ENCODE assay signal across 10 cellular contexts in the genomic region with DNA sequence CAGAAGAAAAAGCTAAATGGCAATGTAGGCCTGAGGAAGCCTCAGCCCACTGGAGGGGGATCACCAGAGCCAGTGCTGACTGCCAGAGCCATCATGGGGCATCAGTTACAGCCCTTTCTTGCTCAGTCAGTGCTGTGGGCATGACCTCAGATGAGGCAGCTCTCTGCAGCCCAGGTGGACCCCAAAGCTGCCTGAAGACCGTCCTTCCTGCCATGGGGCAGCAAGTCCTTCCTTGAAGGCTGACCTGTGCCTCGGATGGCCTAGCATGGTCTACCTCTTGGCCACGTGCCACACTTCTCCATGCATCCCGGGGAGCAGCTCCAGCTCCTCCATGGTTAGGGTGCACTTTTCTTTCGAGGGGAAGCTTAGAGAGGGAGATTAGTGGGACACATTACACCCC.
"Had no signal": no experiment of that assay in that cellular context is flagged by ENCODE, and none has a peak within 500 bp of the region (broad histone marks: within the 10 kb centered on the region; RNA-seq: fewer than 3 reads in every experiment).

No MANE protein-coding gene starts in this region.

- H3K36me3 Mint-ChIP-seq: IgD-negative memory B cell had no signal

- H3K4me1 ChIP-seq: HAP-1 had no signal

- H3K27ac Mint-ChIP-seq: GM23338, HFFc6, IgD-negative memory B cell had no signal

- H3K4me1 Mint-ChIP-seq: IgD-negative memory B cell had no signal

- H3K9me3 Mint-ChIP-seq: HFFc6, IgD-negative memory B cell had no signal

- H3K27me3 Mint-ChIP-seq: IgD-negative memory B cell had no signal

- H3K4me3 Mint-ChIP-seq: GM23338, HFFc6, IgD-negative memory B cell had no signal

- H3K9me3 ChIP-seq: HAP-1 had no signal

- DNase-seq: HFFc6, KBM-7 had no signal

- ATAC-seq: GM23338, HCT116, HepG2 had no signal

- H3K36me3 ChIP-seq: HAP-1 had no signal

- H3K4me3 ChIP-seq: GM23338, HAP-1 had no signal

- FAIRE-seq: H1, H54, HepG2 had no signal

- H3K27ac ChIP-seq: HL-60 had no signal
